Comparison of ENCODE assay signal across 23 cellular contexts in genomic region chr20:36248836-36249235, GRCh38. TPM values are rescaled to one million over a fixed set of nuclear protein-coding genes. Genes with fewer than 3 reads are reported as not detected.
A peak's percentile ranks its signal among the peaks of the same experiment; 100 is the strongest.
DNase-seq lines count a peak whose midpoint lies in the region; ATAC-seq, FAIRE-seq and TF ChIP-seq lines count a peak whose summit lies in the region.
"Had no signal": no experiment of that assay in that cellular context is flagged by ENCODE, and none has a peak within 500 bp of the region (broad histone marks: within the 10 kb centered on the region; RNA-seq: fewer than 3 reads in every experiment).

No MANE protein-coding gene starts in this region.

- peak overlapping the region; percentile 7 for H3K27ac Mint-ChIP-seq in CD8-positive, alpha-beta T cell
- H3K27ac Mint-ChIP-seq in activated CD4-positive, alpha-beta T cell treated with anti-CD3 and anti-CD28 coated beads for 36 hours: no peak overlapping the region
- H3K27ac Mint-ChIP-seq: HFFc6 had no signal

- peaks cover 62% of the 10 kb centered on the region for H3K36me3 ChIP-seq in CD8-positive, alpha-beta T cell (ENCODE audit: insufficient read depth, low read length)
- H3K36me3 ChIP-seq in HEK293 (ENCODE audit: control insufficient read depth in 2 of 2, insufficient read depth in 1 of 2, low read length in 2 of 2): peaks cover 31 to 96% of the 10 kb centered on the region in 2 experiments
- H3K36me3 ChIP-seq in GM12878 (ENCODE audit: control insufficient read depth in 2 of 2, insufficient read depth in 2 of 2, low read length in 1 of 2): peaks cover 19 to 32% of the 10 kb centered on the region in 2 experiments

- H3K4me1 ChIP-seq in CD8-positive, alpha-beta T cell (ENCODE audit: insufficient read depth, low read length): no peaks in the 10 kb centered on the region
- no peaks in the 10 kb centered on the region for H3K4me1 ChIP-seq in HEK293 (ENCODE audit: control insufficient read depth, insufficient read depth, low read length)
- H3K4me1 ChIP-seq in GM12878 (ENCODE audit: control insufficient read depth, insufficient read depth, low read length): no peaks in the 10 kb centered on the region
- no peaks in the 10 kb centered on the region for H3K4me1 ChIP-seq in right cardiac atrium (ENCODE audit: control insufficient read depth, insufficient read depth, low read length)
- H3K4me1 ChIP-seq: BE2C, Peyer's patch had no signal

- TF ChIP-seq RAD21 in GM12878 (IDR thresholded peaks at IDR 0.05; ENCODE audit: insufficient read depth, low read depth, low read length): no peak

- no peak for TF ChIP-seq POLR2A in GM12878 (IDR thresholded peaks at IDR 0.05; ENCODE audit: low read depth, low read length)

- H3K9ac ChIP-seq in GM12878 (ENCODE audit: control insufficient read depth, insufficient read depth, low read length): no peak overlapping the region

- no peak overlapping the region for H2AFZ ChIP-seq in GM12878 (ENCODE audit: control insufficient read depth, low read depth, low read length)

- no peak overlapping the region for H3K4me2 ChIP-seq in GM12878 (ENCODE audit: control insufficient read depth, insufficient read depth)

- H4K20me1 ChIP-seq in GM12878 (ENCODE audit: control insufficient read depth, insufficient read depth): 0 out of 2 replicates have a peak, but pooled peaks cover 3% of the 10 kb centered on the region

- no peak for ATAC-seq in CD8-positive, alpha-beta T cell
- ATAC-seq in GM12878: no peak
- no peak for ATAC-seq in activated CD4-positive, alpha-beta T cell treated with anti-CD3 and anti-CD28 coated beads for 36 hours
- ATAC-seq in right cardiac atrium: no peak
- ATAC-seq: SK-N-SH treated with all-trans-retinoic acid at 6 μM for 48 hours had no signal

- no peaks in the 10 kb centered on the region for H3K9me3 Mint-ChIP-seq in CD8-positive, alpha-beta T cell
- no peaks in the 10 kb centered on the region for H3K9me3 Mint-ChIP-seq in activated CD4-positive, alpha-beta T cell treated with anti-CD3 and anti-CD28 coated beads for 36 hours (ENCODE audit: low read depth)
- H3K9me3 Mint-ChIP-seq: HFFc6 had no signal

- no peak overlapping the region for H3K4me3 ChIP-seq in CD8-positive, alpha-beta T cell (ENCODE audit: low read depth, low read length)
- no peak overlapping the region for H3K4me3 ChIP-seq in HEK293 (ENCODE audit: low read depth, low read length)
- H3K4me3 ChIP-seq in GM12878: no peak overlapping the region
- H3K4me3 ChIP-seq in right cardiac atrium (ENCODE audit: low read length): no peak overlapping the region
- H3K4me3 ChIP-seq: MG63, Peyer's patch had no signal

- FAIRE-seq in GM12878 (lab: Jason Lieb, UNC): no peak
- FAIRE-seq: D721Med, GM12891, GM18507, H1 had no signal

- RAD21 ChIA-PET in GM12878 (lab: Charles Lee; ENCODE audit: unreplicated experiment): no interaction called here

- peaks cover 89% of the 10 kb centered on the region for H3K36me3 Mint-ChIP-seq in CD8-positive, alpha-beta T cell
- peaks cover 43% of the 10 kb centered on the region for H3K36me3 Mint-ChIP-seq in activated CD4-positive, alpha-beta T cell treated with anti-CD3 and anti-CD28 coated beads for 36 hours (ENCODE audit: low read depth)

- no peak for DNase-seq in CD8-positive, alpha-beta T cell
- DNase-seq in GM12878 (ENCODE audit: low read depth, low spot score) (no peak), renal cortical epithelial cell (ENCODE audit: low read depth) (peak; percentile 9), NCI-H187 (lab: John Stamatoyannopoulos, UW) (no peak), right cardiac atrium (no peak)
- no peak for DNase-seq in activated CD4-positive, alpha-beta T cell treated with anti-CD3 and anti-CD28 coated beads for 36 hours
- DNase-seq: BE2C; CD4-positive, alpha-beta memory T cell; DMS79; HFFc6; MG63; NCI-H1092; NCI-H146; NCI-H774; Peyer's patch; SHP77; T-helper 1 cell had no signal

- no peak overlapping the region for H3K4me3 Mint-ChIP-seq in CD8-positive, alpha-beta T cell
- H3K4me3 Mint-ChIP-seq in activated CD4-positive, alpha-beta T cell treated with anti-CD3 and anti-CD28 coated beads for 36 hours: no peak overlapping the region
- H3K4me3 Mint-ChIP-seq: HFFc6 had no signal

- H3K9me3 ChIP-seq in CD8-positive, alpha-beta T cell (ENCODE audit: low read length): no peaks in the 10 kb centered on the region
- H3K9me3 ChIP-seq in HEK293 (ENCODE audit: control insufficient read depth, insufficient read depth, low read depth, low read length) (no peaks in the 10 kb centered on the region), GM12878 (replicated peaks; ENCODE audit: control insufficient read depth, insufficient read depth, low read length) (no peaks in the 10 kb centered on the region), right cardiac atrium (ENCODE audit: control insufficient read depth, low read length) (no peaks in the 10 kb centered on the region)
- H3K9me3 ChIP-seq: BE2C, MG63, Peyer's patch had no signal

- H3K79me2 ChIP-seq in GM12878 (ENCODE audit: control insufficient read depth, insufficient read depth, low read length): no peaks in the 10 kb centered on the region; the same call in 1 of the 2 replicates

- no peaks in the 10 kb centered on the region for H3K27me3 ChIP-seq in CD8-positive, alpha-beta T cell (ENCODE audit: insufficient read depth, low read length)
- H3K27me3 ChIP-seq in GM12878 (replicated peaks in 1 of 2; ENCODE audit: control insufficient read depth in 2 of 2, insufficient read depth in 2 of 2, low read length in 1 of 2) (no peaks in the 10 kb centered on the region), right cardiac atrium (ENCODE audit: control insufficient read depth, insufficient read depth) (no peaks in the 10 kb centered on the region)
- H3K27me3 ChIP-seq: BE2C, MG63, Peyer's patch had no signal

- intact Hi-C loops in CD8-positive, alpha-beta T cell (cut with DNase I, micrococcal nuclease): no loop called here
- intact Hi-C loops in GM12878 (cut with micrococcal nuclease; ENCODE audit: unreplicated experiment): no loop called here
- intact Hi-C loops in activated CD4-positive, alpha-beta T cell treated with anti-CD3 and anti-CD28 coated beads for 36 hours (cut with DNase I, micrococcal nuclease): no loop called here
- intact Hi-C loops in right cardiac atrium (cut with DNase I): no loop called here

- H3K27me3 Mint-ChIP-seq in CD8-positive, alpha-beta T cell (ENCODE audit: low read depth): no peaks in the 10 kb centered on the region
- H3K27me3 Mint-ChIP-seq in activated CD4-positive, alpha-beta T cell treated with anti-CD3 and anti-CD28 coated beads for 36 hours: no peaks in the 10 kb centered on the region
- H3K27me3 Mint-ChIP-seq: CD4-positive, alpha-beta memory T cell had no signal

- BruUV-seq in GM12878 (replicated peaks; lab: Mats Ljungman, UMichigan): TSS peak; percentile 16

- POLR2A ChIA-PET in CD8-positive, alpha-beta T cell (lab: Charles Lee): no interaction called here
- POLR2A ChIA-PET in HEK293 (lab: Yijun Ruan, JAX) (no interaction called here), GM12878 (lab: Charles Lee) (no interaction called here)
- POLR2A ChIA-PET in activated CD4-positive, alpha-beta T cell treated with anti-CD3 and anti-CD28 coated beads for 36 hours (lab: Charles Lee): no interaction called here

- TF ChIP-seq CTCF in CD8-positive, alpha-beta T cell (IDR thresholded peaks at IDR 0.05): no peak
- TF ChIP-seq CTCF in HEK293 (tag by site-specific recombination; IDR thresholded peaks at IDR 0.05) (no peak), GM12878 (IDR thresholded peaks at IDR 0.05 in 2 of 3, conservative IDR thresholded peaks at IDR 0.05 in 1 of 3; ENCODE audit: control insufficient read depth in 2 of 3, extremely low read depth in 1 of 3, insufficient read depth in 1 of 3, low read depth in 3 of 3, low read length in 3 of 3) (no peak)

- no peak for TF ChIP-seq EP300 in GM12878 (IDR thresholded peaks at IDR 0.05; ENCODE audit: borderline replicate concordance in 1 of 2, control insufficient read depth in 1 of 2, low read depth in 2 of 2, low read length in 2 of 2)

- in situ Hi-C loops in GM12878 (cut with MboI): no loop called here

- 91% methylated on average over 4 of the region's 4 CpGs for WGBS in GM12878 (ENCODE audit: insufficient coverage, insufficient replicate concordance, low lambda C conversion rate, missing lambda C conversion rate)
- WGBS in right cardiac atrium: 85% methylated on average over 4 of the region's 4 CpGs

- SMC1A ChIA-PET in GM12878 (lab: Charles Lee; ENCODE audit: uncharacterized antibody, unreplicated experiment): interaction anchor here (1.5 kb wide), 1 partner anchor 14 kb away, joined by 3 read pairs; no protein-coding TSS in a partner anchor

- CTCF ChIA-PET in CD8-positive, alpha-beta T cell (lab: Charles Lee): no interaction called here
- CTCF ChIA-PET in HEK293 (lab: Yijun Ruan, JAX): no interaction called here
- CTCF ChIA-PET in GM12878 (lab: Yijun Ruan, JAX): interaction anchor here (1.5 kb wide), 1 partner anchor 46 kb away, joined by 4 read pairs; no protein-coding TSS in a partner anchor
- CTCF ChIA-PET in activated CD4-positive, alpha-beta T cell treated with anti-CD3 and anti-CD28 coated beads for 36 hours (lab: Charles Lee): no interaction called here

- H3K27ac ChIP-seq in CD8-positive, alpha-beta T cell (ENCODE audit: low read depth, low read length): no peak overlapping the region
- H3K27ac ChIP-seq in HEK293 (ENCODE audit: extremely low read depth, low read depth, low read length): no peak overlapping the region
- no peak overlapping the region for H3K27ac ChIP-seq in GM12878 (ENCODE audit: control insufficient read depth, insufficient read depth)
- H3K27ac ChIP-seq in right cardiac atrium (ENCODE audit: low read length): no peak overlapping the region
- H3K27ac ChIP-seq: Peyer's patch had no signal

- peaks cover 33% of the 10 kb centered on the region for H3K4me1 Mint-ChIP-seq in CD8-positive, alpha-beta T cell (ENCODE audit: low read depth)
- peaks cover 15% of the 10 kb centered on the region for H3K4me1 Mint-ChIP-seq in activated CD4-positive, alpha-beta T cell treated with anti-CD3 and anti-CD28 coated beads for 36 hours

RNA-seq across cellular contexts. Expression of gene AAR2, which starts 12.6 kb away (rescaled TPM):
- total RNA-seq in CD8-positive, alpha-beta T cell: 10 to 100 TPM; 26.9 to 27.8 TPM
- total RNA-seq in GM12878 (2013; cell fraction: nucleolus; rRNA removed): 20.3 and 21.6 TPM in 2 replicates
- total RNA-seq in GM12878 (2014; rRNA removed): 34.8 and 36.9 TPM in 2 replicates
- 19.0 and 20.3 TPM in 2 replicates for total RNA-seq in GM12878 (2014; rRNA removed; fragmentation: Illumina TruSeq; extraction: Trizol)
- total RNA-seq in GM12878 (2021): 23.6 and 25.7 TPM in 2 replicates
- polyA plus RNA-seq in GM12878 (2011; ENCODE audit: low read depth): 14.1 TPM
- 17.9 and 29.9 TPM in 2 replicates for polyA plus RNA-seq in GM12878 (2011; rRNA removed)
- polyA plus RNA-seq in GM12878 (2011; cell fraction: cytosol; rRNA removed): 34.6 and 40.5 TPM in 2 replicates
- 26.1 and 28.0 TPM in 2 replicates for polyA plus RNA-seq in GM12878 (2011; cell fraction: nucleus; rRNA removed)
- 16.6 and 20.3 TPM in 2 replicates for polyA plus RNA-seq in GM12878 (2012)
- polyA plus RNA-seq in GM12878 (2014; fragmentation: Illumina TruSeq; extraction: Trizol): 17.0 and 32.7 TPM in 2 replicates
- 1 to 10 TPM; 6.5 to 8.7 TPM for polyA plus RNA-seq in GM12878 (2014; fragmentation: Nextera tagmentation; extraction: Ambion mirVana)
- polyA plus RNA-seq in GM12878 (2014; rRNA removed): 30.8 and 31.0 TPM in 2 replicates
- 10 to 100 TPM; 34.1 to 41.7 TPM for polyA plus RNA-seq in GM12878 (2016; fragmentation: Nextera tagmentation; extraction: Ambion mirVana)
- 28.7 and 52.6 TPM in 2 replicates for polyA minus RNA-seq in GM12878 (2011; rRNA and poly(A)+ RNA removed)
- 9.3 and 11.1 TPM in 2 replicates for polyA minus RNA-seq in GM12878 (2011; cell fraction: cytosol; rRNA and poly(A)+ RNA removed)
- polyA minus RNA-seq in GM12878 (2011; cell fraction: nucleus; rRNA and poly(A)+ RNA removed): 13.2 and 22.1 TPM in 2 replicates
- 18.6 and 34.0 TPM in 2 replicates for total RNA-seq in renal cortical epithelial cell
- total RNA-seq in activated CD4-positive, alpha-beta T cell treated with anti-CD3 and anti-CD28 coated beads for 36 hours: 10 to 100 TPM; 18.7 to 20.7 TPM
- total RNA-seq in right cardiac atrium: 10 to 100 TPM; 14.8 to 16.8 (median 16.2) TPM
- polyA plus RNA-seq in right cardiac atrium: 14.1 TPM

RNA-seq across cellular contexts. Expression of gene DLGAP4, which starts 57.3 kb away (rescaled TPM):
- 10 to 100 TPM; 13.1 to 17.3 TPM for total RNA-seq in CD8-positive, alpha-beta T cell
- 91.2 and 105 TPM in 2 replicates for total RNA-seq in GM12878 (2013; cell fraction: nucleolus; rRNA removed)
- total RNA-seq in GM12878 (2014; rRNA removed): 13.3 and 14.8 TPM in 2 replicates
- total RNA-seq in GM12878 (2014; rRNA removed; fragmentation: Illumina TruSeq; extraction: Trizol): 9.7 and 12.1 TPM in 2 replicates
- total RNA-seq in GM12878 (2021): 42.4 and 43.3 TPM in 2 replicates
- 9.4 TPM for polyA plus RNA-seq in GM12878 (2011; ENCODE audit: low read depth)
- polyA plus RNA-seq in GM12878 (2011; rRNA removed): 6.4 and 9.6 TPM in 2 replicates
- 23.0 and 25.4 TPM in 2 replicates for polyA plus RNA-seq in GM12878 (2011; cell fraction: cytosol; rRNA removed)
- polyA plus RNA-seq in GM12878 (2011; cell fraction: nucleus; rRNA removed): 81.8 and 95.7 TPM in 2 replicates
- polyA plus RNA-seq in GM12878 (2012): 22.7 and 28.5 TPM in 2 replicates
- 22.5 and 29.6 TPM in 2 replicates for polyA plus RNA-seq in GM12878 (2014; fragmentation: Illumina TruSeq; extraction: Trizol)
- polyA plus RNA-seq in GM12878 (2014; fragmentation: Nextera tagmentation; extraction: Ambion mirVana): under 1 TPM; 0.42 to 0.90 TPM
- polyA plus RNA-seq in GM12878 (2014; rRNA removed): 25.3 and 28.8 TPM in 2 replicates
- 10 to 100 TPM; 24.6 to 28.2 TPM for polyA plus RNA-seq in GM12878 (2016; fragmentation: Nextera tagmentation; extraction: Ambion mirVana)
- polyA minus RNA-seq in GM12878 (2011; rRNA and poly(A)+ RNA removed): 16.2 and 32.1 TPM in 2 replicates
- 18.9 and 29.1 TPM in 2 replicates for polyA minus RNA-seq in GM12878 (2011; cell fraction: cytosol; rRNA and poly(A)+ RNA removed)
- 20.8 and 27.7 TPM in 2 replicates for polyA minus RNA-seq in GM12878 (2011; cell fraction: nucleus; rRNA and poly(A)+ RNA removed)
- 15.3 and 47.4 TPM in 2 replicates for total RNA-seq in renal cortical epithelial cell
- 10 to 100 TPM; 19.0 to 21.8 TPM for total RNA-seq in activated CD4-positive, alpha-beta T cell treated with anti-CD3 and anti-CD28 coated beads for 36 hours
- 10 to 100 TPM; 42.6 to 60.5 (median 44.6) TPM for total RNA-seq in right cardiac atrium
- 40.7 TPM for polyA plus RNA-seq in right cardiac atrium
